19 cellular contexts compared by ENCODE assay signal in the genomic region with DNA sequence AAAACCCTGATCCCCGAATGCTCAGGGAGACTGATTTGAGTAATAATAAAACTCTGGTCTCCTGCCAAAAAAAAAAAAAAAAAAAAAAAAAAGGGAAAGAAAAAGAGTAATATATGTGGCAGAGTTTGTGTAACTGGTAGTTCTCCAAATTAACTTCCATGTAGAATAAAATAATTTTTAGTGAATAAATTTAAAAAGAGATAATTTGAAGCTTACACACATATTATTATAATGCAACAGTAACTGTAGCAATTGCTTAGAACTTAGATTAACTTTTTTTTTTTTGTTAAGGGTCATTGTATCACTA. TPM values are rescaled to one million over a fixed set of nuclear protein-coding genes. Genes with fewer than 3 reads are reported as not detected.
DNase-seq lines count a peak whose midpoint lies in the region; ATAC-seq, FAIRE-seq and TF ChIP-seq lines count a peak whose summit lies in the region.
"Had no signal": no experiment of that assay in that cellular context is flagged by ENCODE, and none has a peak within 500 bp of the region (broad histone marks: within the 10 kb centered on the region; RNA-seq: fewer than 3 reads in every experiment).

No MANE protein-coding gene starts in this region.

- no peaks in the 10 kb centered on the region for H3K9me3 Mint-ChIP-seq in activated naive CD4-positive, alpha-beta T cell treated with anti-CD3 and anti-CD28 coated beads, Interleukin-2, amount 50 U/mL, for 72 hours

- no peaks in the 10 kb centered on the region for H3K79me1 ChIP-seq in mesenchymal stem cell (replicated peaks; ENCODE audit: low read length, poor library complexity, severe bottlenecking)

- peaks cover 0 to 3% of the 10 kb centered on the region in 2 donors for H3K36me3 Mint-ChIP-seq in activated naive CD4-positive, alpha-beta T cell treated with anti-CD3 and anti-CD28 coated beads, Interleukin-2, amount 50 U/mL, for 72 hours

- ATAC-seq in activated naive CD4-positive, alpha-beta T cell treated with anti-CD3 and anti-CD28 coated beads, Interleukin-2, amount 50 U/mL, for 72 hours = no peak
- no peak for ATAC-seq in pancreas
- ATAC-seq in HG02840 (IDR thresholded peaks at IDR 0.05; ENCODE audit: low FRiP score, unreplicated experiment) = no peak
- ATAC-seq: HepG2 had no signal

- H2BK5ac ChIP-seq in mesenchymal stem cell (ENCODE audit: low read depth, low read length, poor library complexity, severe bottlenecking) = no peak overlapping the region

- in situ Hi-C loops in transverse colon (cut with MboI; ENCODE audit: low pct_ligation_motif_present in 1 of 4, low pct_unique_long_range_greater_than_20kb in 1 of 4, low sequenced_read_pairs in 3 of 4) = no loop called here

- H3K4me2 ChIP-seq in mesenchymal stem cell (ENCODE audit: low read length, poor library complexity, severe bottlenecking) = no peak overlapping the region

- no peak for TF ChIP-seq CTCF in left ventricle myocardium inferior (IDR thresholded peaks at IDR 0.05; ENCODE audit: borderline replicate concordance)
- TF ChIP-seq CTCF in transverse colon (IDR thresholded peaks at IDR 0.05) = no peak
- TF ChIP-seq CTCF in pancreas (IDR thresholded peaks at IDR 0.05) = no peak

- H2AK5ac ChIP-seq in mesenchymal stem cell (ENCODE audit: low read length, severe bottlenecking) = no peak overlapping the region

- no CpG with 5 or more reads among the region's 1 CpG for WGBS in mesenchymal stem cell
- WGBS in transverse colon (ENCODE audit: low coverage in 1 of 2), 2 donors = 0% methylated on average over 1 of the region's 1 CpG; no CpG with 5 or more reads in 1 of the 2 donors
- WGBS in pancreas, 2 donors = 0 to 7% methylated on average over 1 of the region's 1 CpG

- H3K4me3 ChIP-seq in left ventricle myocardium inferior (no peak overlapping the region), mesenchymal stem cell (ENCODE audit: insufficient read depth in 1 of 2, low read depth in 1 of 2, low read length in 2 of 2) (no peak overlapping the region), transverse colon (no peak overlapping the region), pancreas (no peak overlapping the region)
- H3K4me3 ChIP-seq: adrenal gland had no signal

- DNase-seq in left ventricle myocardium inferior = no peak
- DNase-seq in cardiac septum (ENCODE audit: low spot score) = no peak
- DNase-seq in activated naive CD4-positive, alpha-beta T cell treated with anti-CD3 and anti-CD28 coated beads, Interleukin-2, amount 50 U/mL, for 72 hours (ENCODE audit: low spot score in 2 of 2) = no peak
- no peak for DNase-seq in mesenchymal stem cell
- no peak for DNase-seq in transverse colon
- no peak for DNase-seq in pancreas
- no peak for DNase-seq in SW 1271 (lab: John Stamatoyannopoulos, UW)
- DNase-seq: GF-D8, glutamatergic neuron, H7, MM.1S, NCI-H187, NCI-H510A treated with DMSO at 0.1 percent for 48 hours had no signal

- no peaks in the 10 kb centered on the region for H3K27me3 ChIP-seq in left ventricle myocardium inferior (ENCODE audit: low read depth)
- no peaks in the 10 kb centered on the region for H3K27me3 ChIP-seq in mesenchymal stem cell (ENCODE audit: control insufficient read depth in 1 of 2, insufficient read depth in 1 of 2, low read length in 2 of 2)
- no peaks in the 10 kb centered on the region for H3K27me3 ChIP-seq in transverse colon
- no peaks in the 10 kb centered on the region for H3K27me3 ChIP-seq in pancreas
- H3K27me3 ChIP-seq: adrenal gland had no signal

- no peak overlapping the region for H3K4ac ChIP-seq in mesenchymal stem cell (ENCODE audit: low read depth in 1 of 2, low read length in 2 of 2)

- no peak overlapping the region for H3K23ac ChIP-seq in mesenchymal stem cell (ENCODE audit: low read length in 2 of 2)

- H4K8ac ChIP-seq in mesenchymal stem cell (ENCODE audit: low read length) = no peak overlapping the region

- H3K27ac Mint-ChIP-seq in activated naive CD4-positive, alpha-beta T cell treated with anti-CD3 and anti-CD28 coated beads, Interleukin-2, amount 50 U/mL, for 72 hours = peak overlapping the region; percentile 4 to 44
- H3K27ac Mint-ChIP-seq: activated CD8-positive, alpha-beta memory T cell treated with anti-CD3 and anti-CD28 coated beads, Interleukin-2, amount 10 ng/mL, durations not matched to agents 7 days and 5 days; WTC11 had no signal

- H3K27ac ChIP-seq in left ventricle myocardium inferior (replicated peaks) = peak overlapping the region; percentile 90
- H3K27ac ChIP-seq in mesenchymal stem cell (ENCODE audit: low read length, poor library complexity, severe bottlenecking) = no peak overlapping the region
- peak overlapping the region in 3 of 4 donors; percentile 11 to 64 (median 41) for H3K27ac ChIP-seq in transverse colon
- H3K27ac ChIP-seq in pancreas = no peak overlapping the region
- H3K27ac ChIP-seq: neutrophil had no signal

- no peak overlapping the region for H3K14ac ChIP-seq in mesenchymal stem cell (ENCODE audit: low read length in 2 of 2)

- H3K18ac ChIP-seq in mesenchymal stem cell (ENCODE audit: low read depth in 1 of 2, low read length in 2 of 2) = no peak overlapping the region

- no peak for TF ChIP-seq POLR2A in transverse colon (IDR thresholded peaks at IDR 0.05)

- no peak for TF ChIP-seq EP300 in transverse colon (IDR thresholded peaks at IDR 0.05; ENCODE audit: low read depth)

- H4K91ac ChIP-seq in mesenchymal stem cell (ENCODE audit: low read length) = no peak overlapping the region

- H2BK12ac ChIP-seq in mesenchymal stem cell (ENCODE audit: low read length in 2 of 2) = no peak overlapping the region

- H3K4me1 ChIP-seq in left ventricle myocardium inferior = peaks cover 36% of the 10 kb centered on the region
- no peaks in the 10 kb centered on the region for H3K4me1 ChIP-seq in mesenchymal stem cell (ENCODE audit: control insufficient read depth, insufficient read depth, low read depth, low read length)
- peaks cover 0 to 16% (median 0%) of the 10 kb centered on the region in 4 donors for H3K4me1 ChIP-seq in transverse colon
- no peaks in the 10 kb centered on the region for H3K4me1 ChIP-seq in pancreas

- no peak overlapping the region for H2BK15ac ChIP-seq in mesenchymal stem cell (ENCODE audit: low read depth, poor library complexity, severe bottlenecking)

- no peaks in the 10 kb centered on the region for H3K36me3 ChIP-seq in left ventricle myocardium inferior
- no peaks in the 10 kb centered on the region for H3K36me3 ChIP-seq in mesenchymal stem cell (ENCODE audit: control insufficient read depth in 1 of 2, insufficient read depth in 2 of 2, low read depth in 1 of 2, low read length in 2 of 2)
- no peaks in the 10 kb centered on the region for H3K36me3 ChIP-seq in transverse colon
- H3K36me3 ChIP-seq in pancreas = no peaks in the 10 kb centered on the region
- H3K36me3 ChIP-seq: adrenal gland, neutrophil had no signal

- no peak overlapping the region for H2AFZ ChIP-seq in mesenchymal stem cell (ENCODE audit: low read depth, low read length)

- intact Hi-C loops in left ventricle myocardium inferior (cut with micrococcal nuclease) = no loop called here
- intact Hi-C loops in cardiac septum (cut with DNase I) = no loop called here
- intact Hi-C loops in transverse colon (cut with DNase I; ENCODE audit: low total_unique reads) = no loop called here
- intact Hi-C loops in pancreas (cut with DNase I) = no loop called here

- no peak for FAIRE-seq in pancreas (lab: Jason Lieb, UNC)
- FAIRE-seq: HepG2 had no signal

- no peaks in the 10 kb centered on the region for H3K9me3 ChIP-seq in left ventricle myocardium inferior (replicated peaks)
- H3K9me3 ChIP-seq in mesenchymal stem cell (ENCODE audit: control insufficient read depth, low read length) = no peaks in the 10 kb centered on the region
- no peaks in the 10 kb centered on the region for H3K9me3 ChIP-seq in transverse colon
- H3K9me3 ChIP-seq in pancreas = no peaks in the 10 kb centered on the region
- H3K9me3 ChIP-seq: adrenal gland, neutrophil had no signal

- no peak overlapping the region for H2BK120ac ChIP-seq in mesenchymal stem cell (ENCODE audit: low read depth, low read length)

- peak overlapping the region; percentile 81 for H3K9ac ChIP-seq in mesenchymal stem cell (ENCODE audit: low read length)

RNA-seq across cellular contexts. Expression of gene MRPL17, which starts 11.0 kb away (rescaled TPM):
- total RNA-seq in left ventricle myocardium inferior (40.2 TPM), cardiac septum (39.5 TPM), transverse colon (10 to 100 TPM in 3 of 4 donors, 1 to 10 TPM in 1; 9.3 to 62.9 (median 14.2) TPM), pancreas (10 to 100 TPM; 10.6 to 24.5 (median 19.8) TPM)
- 100 to 1,000 TPM in 1 of 2 donors, 10 to 100 TPM in 1; 92.4 to 104 TPM for total RNA-seq in activated naive CD4-positive, alpha-beta T cell treated with anti-CD3 and anti-CD28 coated beads, Interleukin-2, amount 50 U/mL, for 72 hours
- 92.8 TPM for polyA plus RNA-seq in mesenchymal stem cell (2013, experiment 1 of 2)
- polyA plus RNA-seq in mesenchymal stem cell (2013, experiment 2 of 2) = 88.9 TPM
- polyA plus RNA-seq in pancreas = 10 to 100 TPM; 33.6 to 33.8 TPM

RNA-seq across cellular contexts. Expression of gene DCHS1, which starts 38.6 kb away (rescaled TPM):
- total RNA-seq in left ventricle myocardium inferior (9.5 TPM), cardiac septum (9.2 TPM), transverse colon (10 to 100 TPM in 3 of 4 donors, 1 to 10 TPM in 1; 5.5 to 17.7 (median 14.0) TPM), pancreas (1 to 10 TPM; 2.3 to 4.1 (median 3.3) TPM)
- total RNA-seq in activated naive CD4-positive, alpha-beta T cell treated with anti-CD3 and anti-CD28 coated beads, Interleukin-2, amount 50 U/mL, for 72 hours = 1 to 10 TPM in 1 of 2 donors, under 1 TPM in 1; 0.82 to 2.1 TPM
- 13.2 TPM for polyA plus RNA-seq in mesenchymal stem cell (2013, experiment 1 of 2)
- 12.1 TPM for polyA plus RNA-seq in mesenchymal stem cell (2013, experiment 2 of 2)
- polyA plus RNA-seq in pancreas = 1 to 10 TPM; 4.0 to 4.8 TPM

Comparison
In these comparisons a context has a peak if more than half of its experiments do, and no peak if none do; other contexts are left out.
1. H3K27ac ChIP-seq: peak in left ventricle myocardium inferior (single experiment) and transverse colon (3 of 4); none in mesenchymal stem cell (single experiment) and pancreas (0 of 4).